Comparison of ENCODE assay signal across 8 cellular contexts in the genomic region with DNA sequence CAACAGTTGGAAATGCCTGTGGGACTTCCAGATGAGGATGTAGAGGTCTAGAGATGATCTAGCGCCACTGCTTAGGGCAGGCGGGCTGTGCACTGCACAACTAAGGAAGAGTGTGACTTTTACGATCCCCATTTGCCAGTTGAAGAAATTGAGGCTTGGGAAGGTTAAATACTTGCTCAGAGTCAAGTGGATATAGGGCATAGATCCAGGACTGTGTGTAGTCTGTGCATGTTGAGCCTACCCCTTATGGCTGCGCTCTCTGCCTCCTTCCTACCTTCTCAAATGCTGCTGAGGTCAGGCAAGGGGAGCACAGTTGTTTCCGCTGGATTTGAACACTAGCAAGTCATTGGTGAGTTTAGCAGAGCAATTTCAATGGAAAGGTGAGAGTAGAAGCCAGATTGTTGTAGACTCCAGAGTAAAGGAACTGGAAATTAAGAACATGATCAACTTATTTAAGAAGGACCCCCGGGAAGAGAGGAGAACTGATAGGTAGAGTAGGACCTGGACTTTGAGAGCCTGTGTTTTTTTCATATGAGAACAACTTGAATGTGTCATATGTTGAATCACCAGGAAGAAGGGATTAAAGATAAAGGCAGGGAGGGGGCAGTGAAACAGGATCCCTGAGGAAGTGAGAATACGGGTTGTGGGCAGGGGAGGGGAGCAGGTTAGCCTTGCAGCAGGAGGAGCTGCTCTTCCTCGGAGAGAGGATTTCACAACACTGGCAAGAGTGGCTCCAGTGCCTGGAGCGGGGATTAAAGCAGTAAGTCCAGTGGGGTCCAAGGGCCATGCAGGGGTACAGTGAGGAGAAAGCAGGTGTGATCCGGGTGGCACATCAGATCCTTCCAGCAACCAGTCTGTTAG. TPM values are rescaled to one million over a fixed set of nuclear protein-coding genes. Genes with fewer than 3 reads are reported as not detected.
A peak's percentile ranks its signal among the peaks of the same experiment; 100 is the strongest.
DNase-seq lines count a peak whose midpoint lies in the region; ATAC-seq and TF ChIP-seq lines count a peak whose summit lies in the region.

No MANE protein-coding gene starts in this region.

- no peaks in the 10 kb centered on the region for H3K9me3 ChIP-seq in left ventricle myocardium inferior (replicated peaks)
- H3K9me3 ChIP-seq in SK-N-MC (ENCODE audit: low read depth, low read length): no peaks in the 10 kb centered on the region
- no peaks in the 10 kb centered on the region for H3K9me3 ChIP-seq in spleen

- TF ChIP-seq CTCF in left ventricle myocardium inferior (IDR thresholded peaks at IDR 0.05; ENCODE audit: borderline replicate concordance): no peak
- TF ChIP-seq CTCF in spleen (IDR thresholded peaks at IDR 0.05 in 8 of 11, conservative IDR thresholded peaks at IDR 0.05 in 3 of 11): no peak

- H3K4me3 ChIP-seq in left ventricle myocardium inferior (peak overlapping the region; percentile 90), SK-N-MC (peak overlapping the region; percentile 23; the same call in 1 of the 2 replicates), spleen (peak overlapping the region in 1 of 8 donors; percentile 21)

- intact Hi-C loops in left ventricle myocardium inferior (cut with micrococcal nuclease) (loop anchor here (5.0 kb wide), 1 partner anchor 32 kb away; no protein-coding TSS in a partner anchor), left ventricle myocardium superior (cut with micrococcal nuclease) (loop anchor here (5.0 kb wide), 1 partner anchor 32 kb away; no protein-coding TSS in a partner anchor), spleen (cut with DNase I; ENCODE audit: low total_unique reads) (loop anchor here (5.0 to 10.0 kb wide), 2 partner anchors 32 to 130 kb away; a partner anchor contains a TSS)

- H3K27me3 ChIP-seq in left ventricle myocardium inferior (ENCODE audit: low read depth): no peaks in the 10 kb centered on the region
- H3K27me3 ChIP-seq in spleen (replicated peaks in 1 of 7): no peaks in the 10 kb centered on the region

- peak overlapping the region; percentile 17 for H3K9ac ChIP-seq in SK-N-MC (ENCODE audit: insufficient read length)

- peak overlapping the region; percentile 48 for H3K27ac ChIP-seq in left ventricle myocardium inferior (replicated peaks)
- H3K27ac ChIP-seq in SK-N-MC: 0 out of 2 replicates have a peak overlapping the region, but pooled peaks have one; percentile 44
- peak overlapping the region; percentile 21 to 97 (median 73) for H3K27ac ChIP-seq in spleen

- no peak for DNase-seq in left ventricle myocardium inferior
- DNase-seq in left ventricle myocardium superior: no peak
- DNase-seq in SK-N-MC (ENCODE audit: low read depth, low spot score): no peak
- DNase-seq in fibroblast of gingiva (ENCODE audit: low read depth): peak; percentile 60
- DNase-seq in spleen: no peak
- no peak for DNase-seq in GM19240 (ENCODE audit: insufficient read length, low spot score)

- ATAC-seq in left ventricle myocardium superior: no peak
- ATAC-seq in GM21526 (IDR thresholded peaks at IDR 0.05; ENCODE audit: low FRiP score, unreplicated experiment): no peak
- no peak for ATAC-seq in GM21576 (IDR thresholded peaks at IDR 0.05; ENCODE audit: unreplicated experiment)

- H3K4me1 ChIP-seq in left ventricle myocardium inferior (peaks cover 78% of the 10 kb centered on the region), spleen (peaks cover 37 to 87% (median 68%) of the 10 kb centered on the region in 6 donors)

- no peak for TF ChIP-seq POLR2A in spleen (IDR thresholded peaks at IDR 0.05)

- H3K36me3 ChIP-seq in left ventricle myocardium inferior (peaks cover 24% of the 10 kb centered on the region), SK-N-MC (ENCODE audit: insufficient read depth, low read length) (peaks cover 10% of the 10 kb centered on the region; the same call in 1 of the 2 replicates), spleen (peaks cover 0 to 30% (median 19%) of the 10 kb centered on the region in 6 donors)

- 64 to 77% (median 68%) methylated on average over 10 of the region's 10 CpGs for WGBS in spleen, 5 donors

RNA-seq across cellular contexts. Expression of a gene that starts 2.7 kb away (rescaled TPM):
- total RNA-seq in left ventricle myocardium inferior: 65.3 TPM
- 76.9 TPM for total RNA-seq in left ventricle myocardium superior
- 100 to 1,000 TPM in 1 of 7 donors, 10 to 100 TPM in 6; 48.8 to 106 (median 88.8) TPM for total RNA-seq in spleen
- 10 to 100 TPM; 20.5 to 50.7 (median 35.7) TPM for polyA plus RNA-seq in spleen

RNA-seq across cellular contexts. Expression of a gene that starts 49.6 kb away (rescaled TPM):
- total RNA-seq in left ventricle myocardium inferior: not detected
- not detected for total RNA-seq in left ventricle myocardium superior
- total RNA-seq in spleen: under 1 TPM in 1 of 7 donors, not detected in 6; 0.73 TPM
- under 1 TPM in 1 of 3 donors, not detected in 2; 0.08 TPM for polyA plus RNA-seq in spleen
